ENCODE assay signal across 7 cellular contexts in the genomic region with DNA sequence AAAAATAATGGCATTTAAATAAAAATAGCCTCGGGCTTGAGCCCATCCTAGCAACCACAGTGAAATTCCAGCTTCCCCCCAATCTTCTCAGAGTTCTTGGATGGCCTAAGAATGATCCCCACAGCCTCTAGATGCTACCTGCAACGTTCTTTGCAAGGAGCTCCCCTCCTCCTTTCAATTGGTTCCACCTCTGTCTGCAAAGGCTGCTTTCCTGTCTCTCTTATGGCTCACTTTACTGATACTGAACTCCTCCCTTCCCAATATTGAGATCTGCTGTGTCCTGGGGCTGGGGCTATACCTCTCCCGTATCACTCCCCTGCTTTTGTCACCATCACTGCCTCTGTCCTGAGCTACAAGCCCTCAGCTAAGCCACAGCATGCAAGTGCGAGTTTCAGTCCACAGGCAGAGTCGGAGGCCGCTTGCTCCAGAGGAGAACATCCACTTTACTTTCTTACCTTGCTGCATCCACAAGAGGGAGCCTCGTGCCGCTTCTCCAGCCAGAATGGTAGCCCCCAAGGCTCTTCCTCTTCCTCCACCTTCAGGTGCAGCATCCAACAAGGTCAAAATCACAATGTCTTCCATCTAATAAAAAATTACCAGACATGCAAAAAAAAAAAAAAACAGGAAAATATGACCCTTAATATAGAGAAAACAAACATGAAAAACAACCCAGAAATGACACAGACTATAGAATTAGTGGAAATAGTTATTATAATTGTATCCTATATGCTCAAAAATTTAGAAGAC.
DNase-seq lines count a peak whose midpoint lies in the region; ATAC-seq and TF ChIP-seq lines count a peak whose summit lies in the region.

No MANE protein-coding gene starts in this region.

- peak; percentile 50 for DNase-seq in DMS53 treated with DMSO at 0.1 percent for 48 hours (lab: John Stamatoyannopoulos, UW; ENCODE audit: unreplicated experiment)
- DNase-seq in HEK293T (ENCODE audit: extremely low spot score) = peak; percentile 58
- DNase-seq in SHP77 treated with DMSO at 0.1 percent for 48 hours (lab: John Stamatoyannopoulos, UW) = peak; percentile 25
- peak; percentile 13 for DNase-seq in fibroblast of gingiva (ENCODE audit: low read depth)
- DNase-seq in nucleus accumbens (lab: John Stamatoyannopoulos, UW) = no peak
- DNase-seq in DMS153 treated with DMSO at 0.1 percent for 48 hours (lab: John Stamatoyannopoulos, UW; ENCODE audit: unreplicated experiment) = no peak

- POLR2A ChIA-PET in HEK293T (lab: Yijun Ruan, JAX) = interaction anchor here (0.7 kb wide), 1 partner anchor 127 kb away, joined by 5 read pairs; no protein-coding TSS in a partner anchor

- ATAC-seq in GM21515 (IDR thresholded peaks at IDR 0.05; ENCODE audit: unreplicated experiment) = no peak

- CTCF ChIA-PET in HEK293T (lab: Yijun Ruan, JAX) = interaction anchor here (0.7 to 0.8 kb wide), 2 partner anchors 18 to 403 kb away, joined by 3 to 4 read pairs; no protein-coding TSS in a partner anchor

TF ChIP-seq in HEK293T, 16 proteins besides CTCF, POLR2A, EP300 and RAD21:
- no peak for TF ChIP-seq FOXA1 (IDR thresholded peaks at IDR 0.05)
- TF ChIP-seq BHLHE40 (IDR thresholded peaks at IDR 0.05; ENCODE audit: borderline replicate concordance) = no peak
- TF ChIP-seq, protein P1, sequence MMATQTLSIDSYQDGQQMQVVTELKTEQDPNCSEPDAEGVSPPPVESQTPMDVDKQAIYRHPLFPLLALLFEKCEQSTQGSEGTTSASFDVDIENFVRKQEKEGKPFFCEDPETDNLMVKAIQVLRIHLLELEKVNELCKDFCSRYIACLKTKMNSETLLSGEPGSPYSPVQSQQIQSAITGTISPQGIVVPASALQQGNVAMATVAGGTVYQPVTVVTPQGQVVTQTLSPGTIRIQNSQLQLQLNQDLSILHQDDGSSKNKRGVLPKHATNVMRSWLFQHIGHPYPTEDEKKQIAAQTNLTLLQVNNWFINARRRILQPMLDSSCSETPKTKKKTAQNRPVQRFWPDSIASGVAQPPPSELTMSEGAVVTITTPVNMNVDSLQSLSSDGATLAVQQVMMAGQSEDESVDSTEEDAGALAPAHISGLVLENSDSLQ (IDR thresholded peaks at IDR 0.05) = no peak
- TF ChIP-seq HDGF (IDR thresholded peaks at IDR 0.05; ENCODE audit: borderline replicate concordance) = no peak
- TF ChIP-seq CTBP1 (IDR thresholded peaks at IDR 0.05; ENCODE audit: borderline replicate concordance) = no peak
- TF ChIP-seq ELF4 (IDR thresholded peaks at IDR 0.05) = no peak
- TF ChIP-seq ZNF384 (IDR thresholded peaks at IDR 0.05) = no peak
- no peak for TF ChIP-seq FOXM1 (IDR thresholded peaks at IDR 0.05; ENCODE audit: borderline replicate concordance)
- no peak for TF ChIP-seq ARNT (IDR thresholded peaks at IDR 0.05)
- no peak for TF ChIP-seq NFRKB (IDR thresholded peaks at IDR 0.05)

Comparison
In these comparisons a context has a peak if more than half of its experiments do, and no peak if none do; other contexts are left out.
1. DNase-seq: peak in DMS53 treated with DMSO at 0.1 percent for 48 hours (single experiment), HEK293T (single experiment), SHP77 treated with DMSO at 0.1 percent for 48 hours (single experiment) and fibroblast of gingiva (single experiment); none in nucleus accumbens (0 of 56) and DMS153 treated with DMSO at 0.1 percent for 48 hours (single experiment).